11 cellular contexts compared by ENCODE assay signal in genomic region chr19:22215275-22215991, GRCh38. TPM values are rescaled to one million over a fixed set of nuclear protein-coding genes. Genes with fewer than 3 reads are reported as not detected.
A peak's percentile ranks its signal among the peaks of the same experiment; 100 is the strongest.
DNase-seq lines count a peak whose midpoint lies in the region; ATAC-seq and TF ChIP-seq lines count a peak whose summit lies in the region.
"Not testable (repeated sequence)": the region's sequence is repeated elsewhere in the genome, so short reads cannot be mapped to it uniquely, and the experiment has no call there.
"Had no signal": no experiment of that assay in that cellular context is flagged by ENCODE, and none has a peak within 500 bp of the region (broad histone marks: within the 10 kb centered on the region; RNA-seq: fewer than 3 reads in every experiment).

No MANE protein-coding gene starts in this region.

- not testable (repeated sequence) for H3K36me3 Mint-ChIP-seq in activated B cell treated with CpG ODN at 0.5 μM for 24 hours (ENCODE audit: low read depth)

- not testable (repeated sequence) for H3K27me3 Mint-ChIP-seq in activated B cell treated with CpG ODN at 0.5 μM for 24 hours

- H3K4me1 ChIP-seq in thoracic aorta (ENCODE audit: control insufficient read depth in 1 of 2, low read depth in 2 of 2) = not testable (repeated sequence)

- intact Hi-C loops in activated B cell treated with CpG ODN at 0.5 μM for 24 hours (cut with micrococcal nuclease) = not testable (repeated sequence)

- POLR2A ChIA-PET in activated B cell treated with CpG ODN at 0.5 μM for 24 hours (lab: Charles Lee) = not testable (repeated sequence)

- DNase-seq in NCI-H1417 (lab: John Stamatoyannopoulos, UW) (peak in 2 of 3 experiments; percentile 15 to 42), fibroblast of mammary gland (ENCODE audit: low read depth) (peak; percentile 3), hypothalamus (lab: John Stamatoyannopoulos, UW) (peak in 39 of 51 donors; percentile 0 to 65 (median 13)), mucosa of gallbladder (ENCODE audit: low spot score) (peak; percentile 28), retina (peak; percentile 3)
- DNase-seq in activated B cell treated with CpG ODN at 0.5 μM for 24 hours; thoracic aorta (ENCODE audit: low spot score): not testable (repeated sequence)

- H3K36me3 ChIP-seq in thoracic aorta = not testable (repeated sequence)

- CTCF ChIA-PET in activated B cell treated with CpG ODN at 0.5 μM for 24 hours (lab: Charles Lee) = not testable (repeated sequence)

- H3K27ac ChIP-seq in thoracic aorta = peak overlapping the region in 1 of 2 donors; percentile 64

- H3K27me3 ChIP-seq in thoracic aorta (replicated peaks; ENCODE audit: insufficient read depth) = not testable (repeated sequence)

- H3K4me1 Mint-ChIP-seq in activated B cell treated with CpG ODN at 0.5 μM for 24 hours = not testable (repeated sequence)

- not testable (repeated sequence) for TF ChIP-seq CTCF in activated B cell treated with CpG ODN at 0.5 μM for 24 hours (IDR thresholded peaks at IDR 0.05); fibroblast of mammary gland (conservative IDR thresholded peaks at IDR 0.05; ENCODE audit: control insufficient read depth, insufficient read depth, low read depth, low read length); thoracic aorta (IDR thresholded peaks at IDR 0.05)

- H3K4me3 ChIP-seq in fibroblast of mammary gland (ENCODE audit: control insufficient read depth, low read depth, low read length) = not testable (repeated sequence)
- H3K4me3 ChIP-seq in thoracic aorta = peak overlapping the region; percentile 72

- not testable (repeated sequence) for H3K9me3 ChIP-seq in thoracic aorta

- H3K9me3 Mint-ChIP-seq in activated B cell treated with CpG ODN at 0.5 μM for 24 hours = not testable (repeated sequence)

- H3K27ac Mint-ChIP-seq in activated B cell treated with CpG ODN at 0.5 μM for 24 hours = not testable (repeated sequence)

- H3K4me3 Mint-ChIP-seq in activated B cell treated with CpG ODN at 0.5 μM for 24 hours = peak overlapping the region; percentile 11

- ATAC-seq in activated B cell treated with CpG ODN at 0.5 μM for 24 hours (ENCODE audit: low read depth) = not testable (repeated sequence)
- ATAC-seq in thoracic aorta (ENCODE audit: insufficient number of reproducible peaks, low FRiP score, low read depth) = peak; percentile 69

RNA-seq across cellular contexts. Expression of gene ZNF676, which starts 18.7 kb away (rescaled TPM):
- total RNA-seq in activated B cell treated with CpG ODN at 0.5 μM for 24 hours (0.11 and 0.29 TPM in 2 replicates), mucosa of gallbladder (2.2 TPM), thoracic aorta (1 to 10 TPM; 4.5 to 5.6 TPM)
- total RNA-seq: endothelial cell of umbilical vein, HFFc6, HT1080, SJSA1 had no signal
